ENCODE assay signal across 8 cellular contexts in the genomic region with DNA sequence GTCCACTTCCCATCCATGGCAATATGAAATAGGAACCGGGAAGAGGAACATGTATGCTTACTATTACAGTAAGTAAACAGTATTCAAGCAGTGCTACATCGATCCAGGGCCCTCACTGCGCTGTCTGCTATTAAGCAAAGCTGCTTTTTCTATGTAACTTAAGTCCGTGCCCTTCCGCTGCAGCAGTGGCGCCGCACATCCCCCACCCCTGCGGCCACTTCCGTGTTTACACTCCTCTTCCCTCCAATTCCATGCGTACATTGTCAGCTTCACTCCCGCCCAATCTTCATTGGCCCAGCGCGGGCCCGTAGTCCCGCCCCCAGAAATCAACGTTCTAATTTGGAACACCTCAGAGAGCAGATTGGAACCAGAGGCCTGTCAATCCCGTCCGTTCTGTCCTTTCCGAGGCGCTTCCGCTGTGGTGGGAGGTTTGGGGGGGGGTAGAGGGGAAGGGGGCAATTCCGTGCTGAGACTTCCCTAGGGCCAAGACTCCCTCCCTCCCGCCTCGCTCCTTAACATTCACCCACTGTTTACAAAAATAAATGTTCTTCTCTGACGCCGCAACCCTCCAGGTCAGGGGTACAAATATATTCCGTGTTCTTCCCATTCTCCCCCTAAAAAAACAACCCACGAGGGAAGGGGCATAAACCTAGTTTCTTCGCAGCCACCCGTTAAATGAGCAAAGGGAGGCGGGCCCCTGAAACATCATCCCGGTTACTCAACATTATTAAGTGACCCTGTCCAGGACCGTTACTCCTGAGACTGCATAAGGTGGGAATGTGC.
DNase-seq lines count a peak whose midpoint lies in the region; ATAC-seq, FAIRE-seq and TF ChIP-seq lines count a peak whose summit lies in the region.

No MANE protein-coding gene starts in this region.

- TF ChIP-seq CTCF in WI38 (IDR thresholded peaks at IDR 0.05; ENCODE audit: low read depth, low read length): no peak
- TF ChIP-seq CTCF in bronchial epithelial cell (IDR thresholded peaks at IDR 0.05; ENCODE audit: insufficient read depth, low read length, severe bottlenecking): no peak

- H3K27ac ChIP-seq in iPS-20b (ENCODE audit: low read length) (peak overlapping the region; percentile 95), skeletal muscle tissue (ENCODE audit: low read depth, low read length) (peak overlapping the region; percentile 92)

- DNase-seq in AG08395 (ENCODE audit: low spot score) (peak; percentile 95), NCI-H2227 (lab: John Stamatoyannopoulos, UW; ENCODE audit: unreplicated experiment) (peak; percentile 97), bronchial epithelial cell (ENCODE audit: low read depth) (peak; percentile 95)

- H3K4me1 ChIP-seq in iPS-20b (ENCODE audit: insufficient read depth, low read length) (peaks cover 5% of the 10 kb centered on the region; the same call in 1 of the 2 replicates), skeletal muscle tissue (ENCODE audit: control insufficient read depth in 3 of 3, insufficient read depth in 3 of 3, low read length in 3 of 3) (peaks cover 0 to 22% (median 9%) of the 10 kb centered on the region in 3 donors)

- H3K27me3 ChIP-seq in bronchial epithelial cell (ENCODE audit: control insufficient read depth, insufficient read depth, low read length): no peaks in the 10 kb centered on the region
- no peaks in the 10 kb centered on the region for H3K27me3 ChIP-seq in iPS-20b (ENCODE audit: insufficient read depth, low read length)
- no peaks in the 10 kb centered on the region for H3K27me3 ChIP-seq in skeletal muscle tissue (ENCODE audit: control insufficient read depth in 3 of 3, insufficient read depth in 3 of 3, low read length in 3 of 3)

- H3K4me3 ChIP-seq in WI38 (ENCODE audit: low read depth, low read length) (peak overlapping the region; percentile 87), bronchial epithelial cell (ENCODE audit: low read depth, low read length) (peak overlapping the region; percentile 91), iPS-20b (ENCODE audit: low read length) (peak overlapping the region; percentile 92), skeletal muscle tissue (ENCODE audit: low read length in 3 of 3) (peak overlapping the region; percentile 92 to 98 (median 97))

- H3K36me3 ChIP-seq in bronchial epithelial cell (ENCODE audit: control insufficient read depth, insufficient read depth, low read length) (no peaks in the 10 kb centered on the region), iPS-20b (ENCODE audit: insufficient read depth, low read depth, low read length) (no peaks in the 10 kb centered on the region), skeletal muscle tissue (ENCODE audit: control insufficient read depth in 3 of 3, insufficient read depth in 3 of 3, low read length in 3 of 3) (no peaks in the 10 kb centered on the region)

- H3K9ac ChIP-seq in iPS-20b (ENCODE audit: low read depth, low read length): peak overlapping the region; percentile 92; the same call in 1 of the 2 replicates
- H3K9ac ChIP-seq in skeletal muscle tissue (ENCODE audit: low read depth in 1 of 3, low read length in 3 of 3): peak overlapping the region; percentile 88 to 98 (median 97)

- H3K9me3 ChIP-seq in iPS-20b (ENCODE audit: insufficient read depth, low read depth, low read length): no peaks in the 10 kb centered on the region
- H3K9me3 ChIP-seq in skeletal muscle tissue (ENCODE audit: control insufficient read depth in 3 of 3, low read length in 3 of 3): no peaks in the 10 kb centered on the region

- peak; percentile 88 for ATAC-seq in GM18909 (IDR thresholded peaks at IDR 0.05; ENCODE audit: poor library complexity, unreplicated experiment)
- peak; percentile 82 for ATAC-seq in HG03159 (IDR thresholded peaks at IDR 0.05; ENCODE audit: unreplicated experiment)

- no peak for FAIRE-seq in bronchial epithelial cell (lab: Jason Lieb, UNC)

Comparison
In these comparisons a context has a peak if more than half of its experiments do, and no peak if none do; other contexts are left out.
1. Peak in every context shown above with its lines: DNase-seq, ATAC-seq, H3K4me3 ChIP-seq and H3K27ac ChIP-seq.